11 cellular contexts compared by ENCODE assay signal in the genomic region with DNA sequence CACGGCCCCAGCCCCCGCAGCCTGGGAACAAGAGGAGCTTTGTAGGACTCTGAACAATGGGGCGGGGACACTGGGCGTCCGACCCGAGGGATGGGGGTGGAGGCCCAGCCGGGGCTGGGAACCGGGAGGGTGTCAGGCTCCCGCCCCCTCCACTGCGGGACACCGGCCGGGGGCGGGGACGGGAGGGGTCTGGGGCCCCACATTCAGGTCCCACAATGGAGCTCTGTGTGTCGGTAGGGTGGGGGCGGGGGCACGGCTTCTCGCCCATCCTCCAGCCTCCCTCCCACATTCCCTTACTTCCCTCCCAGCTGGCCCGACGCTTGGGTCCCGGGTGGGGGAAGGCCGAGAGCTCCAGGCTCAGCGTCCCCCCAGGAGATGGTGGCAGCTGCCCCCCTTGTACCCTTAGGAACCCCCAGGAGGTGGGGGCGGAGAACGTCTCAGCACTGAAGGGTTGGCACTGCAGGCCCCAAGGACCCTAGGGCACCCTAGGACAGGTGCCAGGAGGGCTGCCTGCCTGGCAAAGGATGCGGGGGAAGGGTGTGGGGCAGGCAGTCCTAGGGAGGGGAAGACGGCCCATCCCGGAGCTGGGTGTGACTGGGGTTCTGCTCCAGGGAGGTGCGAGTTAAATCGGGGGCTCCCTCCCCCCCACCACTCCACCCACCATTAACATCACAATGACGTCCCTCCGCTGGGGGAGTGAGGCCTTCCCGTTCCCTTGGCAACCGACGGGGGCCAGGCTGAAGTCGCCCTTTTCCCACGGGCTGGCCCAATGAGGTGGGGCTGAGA. TPM values are rescaled to one million over a fixed set of nuclear protein-coding genes. Genes with fewer than 3 reads are reported as not detected.
DNase-seq lines count a peak whose midpoint lies in the region; FAIRE-seq and TF ChIP-seq lines count a peak whose summit lies in the region.
"Had no signal": no experiment of that assay in that cellular context is flagged by ENCODE, and none has a peak within 500 bp of the region (broad histone marks: within the 10 kb centered on the region; RNA-seq: fewer than 3 reads in every experiment).

No MANE protein-coding gene starts in this region.

- DNase-seq in GM10266 (ENCODE audit: extremely low spot score) = peak; percentile 41
- peak; percentile 43 for DNase-seq in cerebellar cortex (ENCODE audit: low spot score)
- DNase-seq in posterior cingulate gyrus = peak; percentile 89 to 99 (median 94)
- no peak for DNase-seq in small intestine
- DNase-seq in HCEC 1CT = no peak
- DNase-seq in COLO668 (lab: John Stamatoyannopoulos, UW; ENCODE audit: unreplicated experiment) = no peak
- DNase-seq in activated effector memory CD4-positive, alpha-beta T cell treated with Interleukin-2 at 50 U/mL for 16 hours = no peak
- DNase-seq: CD8-positive, alpha-beta T cell; stimulated activated CD4-positive, alpha-beta T cell treated with anti-CD3 and anti-CD28 coated beads, Interleukin-1b, Interleukin-23, amount 100 ng/mL, for 48 hours; thyroid gland had no signal

- H3K9me3 ChIP-seq in iPS-18a (ENCODE audit: control insufficient read depth, low read depth, low read length) = no peaks in the 10 kb centered on the region
- H3K9me3 ChIP-seq in small intestine (ENCODE audit: control insufficient read depth, low read depth) = no peaks in the 10 kb centered on the region
- H3K9me3 ChIP-seq: thyroid gland had no signal

- WGBS in small intestine, 3 donors = 7 to 19% (median 16%) methylated on average over 28 to 37 of the region's 37 CpGs

- peaks cover 5% of the 10 kb centered on the region for H3K36me3 ChIP-seq in iPS-18a (ENCODE audit: control insufficient read depth, low read depth, low read length)
- H3K36me3 ChIP-seq in small intestine (ENCODE audit: control insufficient read depth in 2 of 2, insufficient read depth in 2 of 2, low read length in 2 of 2) = no peaks in the 10 kb centered on the region
- H3K36me3 ChIP-seq: thyroid gland had no signal

- H3K4me1 ChIP-seq in iPS-18a (ENCODE audit: control insufficient read depth, low read depth, low read length) (peaks cover 25% of the 10 kb centered on the region), small intestine (ENCODE audit: control insufficient read depth in 2 of 2, insufficient read depth in 1 of 2, low read depth in 1 of 2, low read length in 1 of 2) (no peaks in the 10 kb centered on the region)

- peak overlapping the region; percentile 43 for H3K9ac ChIP-seq in iPS-18a (ENCODE audit: low read length)

- peaks cover 14% of the 10 kb centered on the region for H3K27me3 ChIP-seq in iPS-18a (ENCODE audit: control insufficient read depth, insufficient read depth, low read length)
- peaks cover 2 to 25% of the 10 kb centered on the region in 2 donors for H3K27me3 ChIP-seq in small intestine (ENCODE audit: control insufficient read depth in 2 of 2, insufficient read depth in 2 of 2, low read length in 2 of 2)

- peak overlapping the region; percentile 73 for H3K27ac ChIP-seq in iPS-18a (ENCODE audit: low read length)
- H3K27ac ChIP-seq in small intestine (ENCODE audit: low read depth in 1 of 2, low read length in 1 of 2) = no peak overlapping the region
- H3K27ac ChIP-seq: thyroid gland had no signal

- no peak for TF ChIP-seq CTCF in GM10266 (IDR thresholded peaks at IDR 0.05; ENCODE audit: control insufficient read depth, insufficient read depth, low read depth, missing control alignments)

- FAIRE-seq in small intestine (lab: Jason Lieb, UNC) = no peak

- H3K4me3 ChIP-seq in iPS-18a (ENCODE audit: low read length) (peak overlapping the region; percentile 57), small intestine (ENCODE audit: low read depth in 1 of 2, low read length in 2 of 2) (no peak overlapping the region)
- H3K4me3 ChIP-seq: thyroid gland had no signal

- intact Hi-C loops in posterior cingulate gyrus (cut with DNase I) = no loop called here

RNA-seq across cellular contexts. Expression of gene TTYH1, which starts 5.3 kb away (rescaled TPM):
- polyA plus RNA-seq in small intestine = 1 to 10 TPM in 1 of 3 donors, not detected in 2; 1.5 TPM

RNA-seq across cellular contexts. Expression of gene LENG8, which starts 28.4 kb away (rescaled TPM):
- 10 to 100 TPM; 51.6 to 92.8 (median 81.5) TPM for polyA plus RNA-seq in small intestine

RNA-seq across cellular contexts. Expression of gene LENG9, which starts 43.0 kb away (rescaled TPM):
- polyA plus RNA-seq in small intestine = 10 to 100 TPM in 1 of 3 donors, 1 to 10 TPM in 2; 8.7 to 14.1 (median 9.2) TPM

RNA-seq across cellular contexts. Expression of gene CDC42EP5, which starts 52.5 kb away (rescaled TPM):
- polyA plus RNA-seq in small intestine = 100 to 1,000 TPM; 131 to 176 (median 151) TPM

RNA-seq across cellular contexts. Expression of gene LAIR1, which starts 55.8 kb away (rescaled TPM):
- 1 to 10 TPM; 2.2 to 9.6 (median 8.1) TPM for polyA plus RNA-seq in small intestine

Comparison
In these comparisons a context has a peak if more than half of its experiments do, and no peak if none do; other contexts are left out.
1. DNase-seq: peak in GM10266 (single experiment), cerebellar cortex (single experiment) and posterior cingulate gyrus (10 of 10); none in small intestine (single experiment), HCEC 1CT (single experiment), COLO668 (single experiment) and activated effector memory CD4-positive, alpha-beta T cell treated with Interleukin-2 at 50 U/mL for 16 hours (single experiment).